In genomic region chr18:58813821-58814220, GRCh38 we compare ENCODE assay signal across 14 cellular contexts. TPM values are rescaled to one million over a fixed set of nuclear protein-coding genes. Genes with fewer than 3 reads are reported as not detected.
DNase-seq lines count a peak whose midpoint lies in the region; TF ChIP-seq lines count a peak whose summit lies in the region.
"Had no signal": no experiment of that assay in that cellular context is flagged by ENCODE, and none has a peak within 500 bp of the region (broad histone marks: within the 10 kb centered on the region; RNA-seq: fewer than 3 reads in every experiment).

No MANE protein-coding gene starts in this region.

- CTCF ChIA-PET in CD8-positive, alpha-beta memory T cell (lab: Charles Lee), result no interaction called here

- no peaks in the 10 kb centered on the region for H3K9me3 ChIP-seq in uterus
- no peaks in the 10 kb centered on the region for H3K9me3 ChIP-seq in CD8-positive, alpha-beta memory T cell (ENCODE audit: low read length)

- no peak overlapping the region for H3K4me3 ChIP-seq in uterus
- no peak overlapping the region for H3K4me3 ChIP-seq in CD8-positive, alpha-beta memory T cell (ENCODE audit: low read length)
- H3K4me3 ChIP-seq: BLaER1 treated with 17β-estradiol and CSF1 and Interleukin-3, amounts not matched to agents 10 nM and 100 nM had no signal

- POLR2A ChIA-PET in CD8-positive, alpha-beta memory T cell (lab: Charles Lee), result no interaction called here

- H3K27ac ChIP-seq in caudate nucleus (ENCODE audit: low read depth, low read length) (peak overlapping the region; percentile 67), uterus (peak overlapping the region; percentile 55 to 59)
- no peak overlapping the region for H3K27ac ChIP-seq in CD8-positive, alpha-beta memory T cell (ENCODE audit: low read depth, low read length)
- H3K27ac ChIP-seq: BLaER1 treated with 17β-estradiol and CSF1 and Interleukin-3, amounts not matched to agents 10 nM and 100 nM had no signal

- no peaks in the 10 kb centered on the region for H3K9me3 Mint-ChIP-seq in HFFc6
- peaks cover 0 to 2% (median 0%) of the 10 kb centered on the region in 5 donors for H3K9me3 Mint-ChIP-seq in CD8-positive, alpha-beta memory T cell

- no peaks in the 10 kb centered on the region for H3K36me3 ChIP-seq in uterus
- no peaks in the 10 kb centered on the region for H3K36me3 ChIP-seq in CD8-positive, alpha-beta memory T cell (ENCODE audit: insufficient read depth, low read length)
- H3K36me3 ChIP-seq: BLaER1 treated with 17β-estradiol and CSF1 and Interleukin-3, amounts not matched to agents 10 nM and 100 nM had no signal

- H3K27me3 ChIP-seq in uterus, result no peaks in the 10 kb centered on the region
- H3K27me3 ChIP-seq in CD8-positive, alpha-beta memory T cell (ENCODE audit: insufficient read depth, low read length, poor library complexity, severe bottlenecking), result peaks cover 3% of the 10 kb centered on the region

- no peaks in the 10 kb centered on the region for H3K4me1 Mint-ChIP-seq in HFFc6 (ENCODE audit: low read depth)
- H3K4me1 Mint-ChIP-seq in CD8-positive, alpha-beta memory T cell, result peaks cover 2% of the 10 kb centered on the region in 3 donors

- no peaks in the 10 kb centered on the region for H3K36me3 Mint-ChIP-seq in HFFc6 (ENCODE audit: low read depth)
- H3K36me3 Mint-ChIP-seq in CD8-positive, alpha-beta memory T cell, result no peaks in the 10 kb centered on the region

- intact Hi-C loops in uterus (cut with DNase I; ENCODE audit: low total_unique reads), result no loop called here

- no peak overlapping the region for H3K27ac Mint-ChIP-seq in HFFc6
- no peak overlapping the region for H3K27ac Mint-ChIP-seq in CD8-positive, alpha-beta memory T cell

- DNase-seq in caudate nucleus (lab: John Stamatoyannopoulos, UW), result peak in 25 of 61 donors; percentile 3 to 45 (median 14)
- DNase-seq in inferior parietal cortex (ENCODE audit: extremely low spot score), result peak; percentile 55
- peak; percentile 82 for DNase-seq in putamen (ENCODE audit: low spot score)
- no peak for DNase-seq in uterus
- no peak for DNase-seq in NCI-H446 treated with DMSO at 0.1 percent for 48 hours (lab: John Stamatoyannopoulos, UW)
- DNase-seq in HFFc6, result no peak
- DNase-seq in CD8-positive, alpha-beta memory T cell, result no peak
- DNase-seq: DMS 273 treated with DMSO at 0.1 percent for 48 hours, MM.1S, NCI-H1105 treated with DMSO at 0.1 percent for 48 hours, NCI-H187, NCI-H2171, SHP77 had no signal

- no peak overlapping the region for H3K4me3 Mint-ChIP-seq in HFFc6
- H3K4me3 Mint-ChIP-seq in CD8-positive, alpha-beta memory T cell, result no peak overlapping the region

- H3K27me3 Mint-ChIP-seq in HFFc6 (ENCODE audit: insufficient read depth), result peaks cover 8% of the 10 kb centered on the region; the same call in 1 of the 2 replicates
- H3K27me3 Mint-ChIP-seq in CD8-positive, alpha-beta memory T cell, result peaks cover 31 to 58% of the 10 kb centered on the region in 2 donors

- TF ChIP-seq CTCF in uterus (IDR thresholded peaks at IDR 0.05), result no peak
- TF ChIP-seq CTCF in HFFc6 (IDR thresholded peaks at IDR 0.05), result no peak

- no peak for TF ChIP-seq POLR2A in uterus (IDR thresholded peaks at IDR 0.05)

- no peaks in the 10 kb centered on the region for H3K4me1 ChIP-seq in uterus
- peaks cover 4% of the 10 kb centered on the region for H3K4me1 ChIP-seq in CD8-positive, alpha-beta memory T cell (ENCODE audit: insufficient read depth, low read length)
- H3K4me1 ChIP-seq: BLaER1 treated with 17β-estradiol and CSF1 and Interleukin-3, amounts not matched to agents 10 nM and 100 nM had no signal

RNA-seq across cellular contexts. Expression of gene ZNF532, which starts 50.9 kb away (rescaled TPM):
- 100 to 1,000 TPM in 2 of 4 donors, 10 to 100 TPM in 2; 32.4 to 174 (median 127) TPM for total RNA-seq in uterus
- 10 to 100 TPM; 43.1 to 56.6 (median 50.1) TPM for total RNA-seq in HFFc6 (2021; fragmentation: NEBNext Ultra II Directional; extraction: Animal tissue kit (Norgen Biotek cat#: 25700))
- 1 to 10 TPM; 6.1 to 6.3 TPM for total RNA-seq in CD8-positive, alpha-beta memory T cell
- 0.70 TPM for polyA plus RNA-seq in CD8-positive, alpha-beta memory T cell

Comparison
In these comparisons a context has a peak if more than half of its experiments do, and no peak if none do; other contexts are left out.
1. DNase-seq: peak in inferior parietal cortex (single experiment) and putamen (single experiment); none in uterus (0 of 2), NCI-H446 treated with DMSO at 0.1 percent for 48 hours (single experiment), HFFc6 (single experiment) and CD8-positive, alpha-beta memory T cell (0 of 5).
2. RNA of gene ZNF532, which starts 50.9 kb away (total RNA-seq): 32.4 to 174 TPM in uterus and 43.1 to 56.6 TPM in HFFc6; 6.1 to 6.3 TPM in CD8-positive, alpha-beta memory T cell; every median in the first group is over 4 times any median in the second.